ENCODE assay signal across 22 cellular contexts in the genomic region with DNA sequence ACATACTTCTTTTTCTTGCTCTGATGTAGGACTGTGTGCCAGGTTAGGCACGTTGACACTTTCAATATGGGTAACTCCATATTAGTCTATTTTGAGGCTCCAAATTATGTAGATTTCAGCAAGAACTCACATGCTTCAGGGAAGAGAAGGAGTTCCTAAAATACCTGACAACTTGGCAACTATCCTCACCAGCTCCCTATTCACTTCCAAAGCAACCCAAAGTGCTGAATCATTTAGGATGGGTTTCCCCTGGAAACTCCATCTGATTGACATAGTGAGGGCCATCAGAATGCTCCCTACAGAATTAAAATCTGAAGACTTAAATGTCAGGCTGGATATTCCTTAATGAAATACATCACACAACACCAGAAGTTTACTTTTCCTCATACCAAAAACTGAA.
"Had no signal": no experiment of that assay in that cellular context is flagged by ENCODE, and none has a peak within 500 bp of the region (broad histone marks: within the 10 kb centered on the region; RNA-seq: fewer than 3 reads in every experiment).

No MANE protein-coding gene starts in this region.

- H3K27ac ChIP-seq: hepatocyte, right lobe of liver, thoracic aorta, upper lobe of right lung had no signal

- H3K4me3 Mint-ChIP-seq: activated CD4-positive, alpha-beta memory T cell treated with anti-CD3 and anti-CD28 coated beads, Interleukin-2, amount 10 ng/mL, durations not matched to agents 7 days and 5 days; activated naive CD8-positive, alpha-beta T cell treated with anti-CD3 and anti-CD28 coated beads, Interleukin-2, amount 10 ng/mL, durations not matched to agents 7 days and 5 days; activated T-cell treated with anti-CD3 and anti-CD28 coated beads, Interleukin-2, amount 50 U/mL, for 4 hours; dendritic cell treated with granulocyte-macrophage colony-stimulating factor and Interleukin-4, amounts not matched to agents 40 ng/mL and 50 ng/mL, for 4 days; nephron progenitor cell; stimulated activated naive CD8-positive, alpha-beta T cell treated with anti-CD3 and anti-CD28 coated beads, Interleukin-15, Interleukin-2, amounts not matched to agents 100 ng/mL and 50 ng/mL, for 24 hours; WTC11 had no signal

- H2AFZ ChIP-seq: hepatocyte had no signal

- FAIRE-seq: TTC549 had no signal

- H3K27me3 Mint-ChIP-seq: activated CD4-positive, alpha-beta memory T cell treated with anti-CD3 and anti-CD28 coated beads, Interleukin-2, amount 10 ng/mL, durations not matched to agents 7 days and 5 days; activated naive CD8-positive, alpha-beta T cell treated with anti-CD3 and anti-CD28 coated beads, Interleukin-2, amount 10 ng/mL, durations not matched to agents 7 days and 5 days; dendritic cell treated with granulocyte-macrophage colony-stimulating factor and Interleukin-4, amounts not matched to agents 40 ng/mL and 50 ng/mL, for 4 days; progenitor cell of endocrine pancreas; stimulated activated naive CD8-positive, alpha-beta T cell treated with anti-CD3 and anti-CD28 coated beads, Interleukin-15, Interleukin-2, amounts not matched to agents 100 ng/mL and 50 ng/mL, for 24 hours had no signal

- H3K27me3 ChIP-seq: breast epithelium, hepatocyte, right lobe of liver, upper lobe of right lung had no signal

- H3K79me2 ChIP-seq: hepatocyte had no signal

- H3K36me3 ChIP-seq: breast epithelium, right lobe of liver had no signal

- H3K4me2 ChIP-seq: hepatocyte had no signal

- ATAC-seq: activated T-cell treated with anti-CD3 and anti-CD28 coated beads, Interleukin-2, amount 50 U/mL, for 4 hours; left ventricle myocardium superior; right lobe of liver; upper lobe of right lung; WTC11 had no signal

- H3K27ac Mint-ChIP-seq: activated CD4-positive, alpha-beta memory T cell treated with anti-CD3 and anti-CD28 coated beads, Interleukin-2, amount 10 ng/mL, durations not matched to agents 7 days and 5 days; activated naive CD8-positive, alpha-beta T cell treated with anti-CD3 and anti-CD28 coated beads, Interleukin-2, amount 10 ng/mL, durations not matched to agents 7 days and 5 days; dendritic cell treated with granulocyte-macrophage colony-stimulating factor and Interleukin-4, amounts not matched to agents 40 ng/mL and 50 ng/mL, for 4 days; nephron progenitor cell; progenitor cell of endocrine pancreas; stimulated activated naive CD8-positive, alpha-beta T cell treated with anti-CD3 and anti-CD28 coated beads, Interleukin-15, Interleukin-2, amounts not matched to agents 100 ng/mL and 50 ng/mL, for 24 hours; WTC11 had no signal

- DNase-seq: activated CD4-positive, alpha-beta memory T cell treated with anti-CD3 and anti-CD28 coated beads, Interleukin-2, amount 10 ng/mL, durations not matched to agents 7 days and 5 days; activated CD4-positive, alpha-beta T cell treated with anti-CD3 and anti-CD28 coated beads for 4 hours; activated effector memory CD4-positive, alpha-beta T cell treated with anti-CD3 and anti-CD28 coated beads, Interleukin-2, amount 50 U/mL, for 16 hours; activated naive CD8-positive, alpha-beta T cell treated with anti-CD3 and anti-CD28 coated beads, Interleukin-2, amount 10 ng/mL, durations not matched to agents 7 days and 5 days; activated T-cell treated with anti-CD3 and anti-CD28 coated beads, Interleukin-2, amount 50 U/mL, for 4 hours; anterior cingulate cortex; effector memory CD4-positive, alpha-beta T cell; kidney glomerular epithelial cell; left ventricle myocardium superior; mesenchymal stem cell; nephron progenitor cell; occipital lobe; right lobe of liver; upper lobe of right lung had no signal

- H3K4me3 ChIP-seq: breast epithelium, hepatocyte, right lobe of liver, thoracic aorta, upper lobe of right lung had no signal

- H3K4me1 ChIP-seq: breast epithelium, right lobe of liver, upper lobe of right lung had no signal

- H3K9me3 ChIP-seq: breast epithelium, right lobe of liver, thoracic aorta, upper lobe of right lung had no signal

- H3K9me3 Mint-ChIP-seq: activated CD4-positive, alpha-beta memory T cell treated with anti-CD3 and anti-CD28 coated beads, Interleukin-2, amount 10 ng/mL, durations not matched to agents 7 days and 5 days; activated naive CD8-positive, alpha-beta T cell treated with anti-CD3 and anti-CD28 coated beads, Interleukin-2, amount 10 ng/mL, durations not matched to agents 7 days and 5 days; activated T-cell treated with anti-CD3 and anti-CD28 coated beads, Interleukin-2, amount 50 U/mL, for 4 hours; dendritic cell treated with granulocyte-macrophage colony-stimulating factor and Interleukin-4, amounts not matched to agents 40 ng/mL and 50 ng/mL, for 4 days; nephron progenitor cell; stimulated activated naive CD8-positive, alpha-beta T cell treated with anti-CD3 and anti-CD28 coated beads, Interleukin-15, Interleukin-2, amounts not matched to agents 100 ng/mL and 50 ng/mL, for 24 hours; WTC11 had no signal
